ENCODE assay signal across 18 cellular contexts in the genomic region with DNA sequence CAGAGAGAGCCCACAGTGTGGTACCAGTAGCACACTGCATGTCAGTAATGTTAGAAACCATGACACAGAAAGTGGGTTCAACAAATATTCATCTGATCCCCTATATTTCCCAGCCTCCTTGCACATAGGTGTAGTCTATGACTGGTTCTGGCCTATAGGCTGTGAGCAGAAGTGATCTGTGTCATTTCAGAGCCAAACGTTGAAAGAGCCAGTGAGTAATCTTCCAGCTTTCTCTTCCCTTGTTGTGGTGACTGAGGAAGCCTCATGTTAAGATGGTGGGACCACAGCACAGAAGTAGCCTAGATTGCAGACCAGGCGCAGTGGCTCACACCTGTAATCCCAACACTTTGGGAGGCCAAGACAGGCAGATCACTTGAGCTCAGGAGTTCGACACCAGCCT. TPM values are rescaled to one million over a fixed set of nuclear protein-coding genes. Genes with fewer than 3 reads are reported as not detected.
"Had no signal": no experiment of that assay in that cellular context is flagged by ENCODE, and none has a peak within 500 bp of the region (broad histone marks: within the 10 kb centered on the region; RNA-seq: fewer than 3 reads in every experiment).

No MANE protein-coding gene starts in this region.

- H3K27me3 Mint-ChIP-seq: activated naive CD8-positive, alpha-beta T cell treated with anti-CD3 and anti-CD28 coated beads, Interleukin-2, amount 10 ng/mL, durations not matched to agents 7 days and 5 days; effector memory CD8-positive, alpha-beta T cell had no signal

- H3K27ac Mint-ChIP-seq: activated naive CD8-positive, alpha-beta T cell treated with anti-CD3 and anti-CD28 coated beads, Interleukin-2, amount 10 ng/mL, durations not matched to agents 7 days and 5 days; effector memory CD8-positive, alpha-beta T cell had no signal

- H3K9me3 Mint-ChIP-seq: activated naive CD8-positive, alpha-beta T cell treated with anti-CD3 and anti-CD28 coated beads, Interleukin-2, amount 10 ng/mL, durations not matched to agents 7 days and 5 days; activated T-cell treated with anti-CD3 and anti-CD28 coated beads, Interleukin-2, amount 50 U/mL, for 4 hours; effector memory CD8-positive, alpha-beta T cell had no signal

- H3K4me3 Mint-ChIP-seq: activated naive CD8-positive, alpha-beta T cell treated with anti-CD3 and anti-CD28 coated beads, Interleukin-2, amount 10 ng/mL, durations not matched to agents 7 days and 5 days; activated T-cell treated with anti-CD3 and anti-CD28 coated beads, Interleukin-2, amount 50 U/mL, for 4 hours; effector memory CD8-positive, alpha-beta T cell had no signal

- ATAC-seq: body of pancreas; effector memory CD8-positive, alpha-beta T cell; heart right ventricle had no signal

- DNase-seq: activated effector memory CD4-positive, alpha-beta T cell treated with anti-CD3 and anti-CD28 coated beads, Interleukin-2, amount 50 U/mL, for 16 hours; activated naive CD8-positive, alpha-beta T cell treated with anti-CD3 and anti-CD28 coated beads, Interleukin-2, amount 10 ng/mL, durations not matched to agents 7 days and 5 days; activated T-cell treated with anti-CD3 and anti-CD28 coated beads, Interleukin-2, amount 50 U/mL, for 4 hours; body of pancreas; dermis blood vessel endothelial cell; effector memory CD8-positive, alpha-beta T cell; esophagus squamous epithelium; heart right ventricle; kidney glomerular epithelial cell; left ventricle myocardium inferior; mammary epithelial cell; retina; spleen; stimulated activated CD8-positive, alpha-beta memory T cell treated with anti-CD3 and anti-CD28 coated beads, Interleukin-4, amount 100 ng/mL, for 48 hours; stimulated activated naive CD4-positive, alpha-beta T cell treated with Interleukin-2 at 50 U/mL for 16 hours; T-helper 1 cell; T-helper 9 cell had no signal

RNA-seq across cellular contexts. Expression of a gene that starts 59.2 kb away (rescaled TPM):
- total RNA-seq: activated naive CD8-positive, alpha-beta T cell treated with anti-CD3 and anti-CD28 coated beads, Interleukin-2, amount 10 ng/mL, durations not matched to agents 7 days and 5 days; activated T-cell treated with anti-CD3 and anti-CD28 coated beads, Interleukin-2, amount 50 U/mL, for 4 hours; body of pancreas; cardiac septum; left ventricle myocardium inferior had no signal
